Comparison of ENCODE assay signal across 12 cellular contexts in the genomic region with DNA sequence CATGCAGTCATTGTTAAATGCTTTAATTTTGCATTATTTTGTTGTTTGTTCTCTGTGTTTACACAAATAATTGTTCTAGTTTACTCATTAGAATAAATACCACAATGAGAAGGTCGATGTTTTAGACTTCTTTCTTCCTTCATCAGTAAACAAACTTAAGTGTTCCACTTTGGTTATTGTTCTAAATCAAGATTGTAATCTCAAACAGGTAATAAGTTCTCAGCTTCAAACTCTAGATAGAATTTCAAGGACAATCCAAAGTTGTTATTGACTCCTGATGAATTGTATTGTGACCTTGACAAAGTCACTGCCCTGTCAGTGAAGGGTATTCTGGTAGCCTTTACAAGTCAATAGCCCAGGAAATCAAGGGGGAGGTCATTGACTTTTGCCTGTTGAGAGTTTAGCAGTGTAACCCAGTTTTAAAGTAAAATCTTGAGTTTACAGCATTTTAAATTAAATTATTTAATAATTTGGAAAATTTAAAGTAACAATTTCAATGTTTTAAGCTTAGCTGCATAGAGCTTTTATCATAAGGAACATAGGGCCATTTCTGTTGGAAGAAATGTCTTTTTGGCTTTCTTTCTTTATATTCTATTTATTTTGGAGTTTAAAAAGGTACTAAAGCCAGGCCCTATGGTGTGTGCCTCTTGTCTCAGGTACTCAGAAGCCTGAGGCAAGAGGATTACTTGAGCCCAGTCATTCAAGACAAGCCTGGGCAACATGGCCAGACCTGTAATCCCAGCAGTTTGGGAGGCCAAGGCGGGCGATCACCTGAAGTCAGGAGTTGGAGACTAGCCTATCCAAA.
DNase-seq lines count a peak whose midpoint lies in the region; ATAC-seq, FAIRE-seq and TF ChIP-seq lines count a peak whose summit lies in the region.
"Had no signal": no experiment of that assay in that cellular context is flagged by ENCODE, and none has a peak within 500 bp of the region (broad histone marks: within the 10 kb centered on the region; RNA-seq: fewer than 3 reads in every experiment).

No MANE protein-coding gene starts in this region.

- TF ChIP-seq CTCF in A549 (IDR thresholded peaks at IDR 0.05): no peak
- TF ChIP-seq CTCF in endothelial cell (IDR thresholded peaks at IDR 0.05; ENCODE audit: unreplicated experiment): no peak

- FAIRE-seq in A549 (lab: Jason Lieb, UNC): no peak
- FAIRE-seq: frontal cortex, GM12891 had no signal

- TF ChIP-seq POLR2A in A549 (IDR thresholded peaks at IDR 0.05; ENCODE audit: low read length): no peak

- CTCF ChIA-PET in A549 (lab: Yijun Ruan, JAX): interaction anchor here (0.9 to 2.1 kb wide), 3 partner anchors 19 to 26 kb away, joined by 3 to 5 read pairs (median 3); no protein-coding TSS in a partner anchor

- H3K4me1 Mint-ChIP-seq in endothelial cell (ENCODE audit: unreplicated experiment): peaks cover 18% of the 10 kb centered on the region

- DNase-seq in A549 (ENCODE audit: low read depth in 1 of 2, low spot score in 1 of 2): no peak
- peak; percentile 58 for DNase-seq in NCI-H345 treated with DMSO at 0.1 percent for 48 hours (lab: John Stamatoyannopoulos, UW; ENCODE audit: unreplicated experiment)
- no peak for DNase-seq in endothelial cell (ENCODE audit: low spot score)
- DNase-seq in COR-L47 (lab: John Stamatoyannopoulos, UW): no peak
- DNase-seq in NCI-H1694 treated with DMSO at 0.1 percent for 48 hours (lab: John Stamatoyannopoulos, UW): no peak
- DNase-seq in left colon: no peak
- no peak for DNase-seq in iPS-NIHi7 (ENCODE audit: extremely low spot score)
- DNase-seq: HCEC 1CT, lower lobe of right lung had no signal

- H3K27me3 ChIP-seq in muscle layer of duodenum (ENCODE audit: low read depth, low read length): no peaks in the 10 kb centered on the region

- H3K4me1 ChIP-seq in A549 (peaks cover 10% of the 10 kb centered on the region), muscle layer of duodenum (ENCODE audit: control insufficient read depth in 1 of 2, insufficient read depth in 2 of 2, low read length in 2 of 2) (peaks cover 7 to 33% of the 10 kb centered on the region in 2 donors)

- H3K9me3 ChIP-seq in A549: no peaks in the 10 kb centered on the region
- no peaks in the 10 kb centered on the region for H3K9me3 ChIP-seq in muscle layer of duodenum (ENCODE audit: control insufficient read depth in 1 of 2, low read length in 2 of 2)
- H3K9me3 ChIP-seq: lower lobe of right lung had no signal

- no peak for TF ChIP-seq RAD21 in A549 (conservative IDR thresholded peaks at IDR 0.05 in 1 of 2, IDR thresholded peaks at IDR 0.05 in 1 of 2)

- no peaks in the 10 kb centered on the region for H3K36me3 ChIP-seq in muscle layer of duodenum (ENCODE audit: control insufficient read depth in 1 of 2, insufficient read depth in 2 of 2, low read length in 2 of 2)
- H3K36me3 ChIP-seq: lower lobe of right lung had no signal

- no peaks in the 10 kb centered on the region for H3K9me3 Mint-ChIP-seq in endothelial cell (ENCODE audit: unreplicated experiment)

- POLR2A ChIA-PET in A549 (lab: Yijun Ruan, JAX): no interaction called here

- no peak for ATAC-seq in A549
- ATAC-seq in left colon: no peak
- ATAC-seq: lower lobe of right lung had no signal

- TF ChIP-seq EP300 in A549 (IDR thresholded peaks at IDR 0.05): no peak

- H3K27ac ChIP-seq in A549: no peak overlapping the region
- peak overlapping the region; percentile 10 for H3K27ac ChIP-seq in muscle layer of duodenum (ENCODE audit: low read length)
- H3K27ac ChIP-seq: lower lobe of right lung had no signal

- intact Hi-C loops in left colon (cut with DNase I, micrococcal nuclease): no loop called here

- WGBS in A549 (ENCODE audit: missing lambda C conversion rate): 71% methylated on average over 3 of the region's 3 CpGs

- H3K4me3 Mint-ChIP-seq in endothelial cell (ENCODE audit: unreplicated experiment): no peak overlapping the region

- H3K36me3 Mint-ChIP-seq in endothelial cell (ENCODE audit: low read depth, unreplicated experiment): no peaks in the 10 kb centered on the region

- peak overlapping the region; percentile 30 for H3K4me2 ChIP-seq in A549

- H3K27ac Mint-ChIP-seq in endothelial cell (ENCODE audit: unreplicated experiment): peak overlapping the region; percentile 27

- H3K27me3 Mint-ChIP-seq in endothelial cell (ENCODE audit: unreplicated experiment): no peaks in the 10 kb centered on the region

- H3K4me3 ChIP-seq in A549 (no peak overlapping the region), muscle layer of duodenum (ENCODE audit: low read depth in 1 of 2, low read length in 2 of 2) (no peak overlapping the region)
- H3K4me3 ChIP-seq: lower lobe of right lung had no signal

TF ChIP-seq in A549, 52 proteins besides CTCF, POLR2A, EP300 and RAD21:
- no peak for TF ChIP-seq HOXB5 (CRISPR knock-in tag; IDR thresholded peaks at IDR 0.05)
- TF ChIP-seq, protein P1, sequence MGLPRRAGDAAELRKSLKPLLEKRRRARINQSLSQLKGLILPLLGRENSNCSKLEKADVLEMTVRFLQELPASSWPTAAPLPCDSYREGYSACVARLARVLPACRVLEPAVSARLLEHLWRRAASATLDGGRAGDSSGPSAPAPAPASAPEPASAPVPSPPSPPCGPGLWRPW (IDR thresholded peaks at IDR 0.05): no peak
- TF ChIP-seq, protein P2, sequence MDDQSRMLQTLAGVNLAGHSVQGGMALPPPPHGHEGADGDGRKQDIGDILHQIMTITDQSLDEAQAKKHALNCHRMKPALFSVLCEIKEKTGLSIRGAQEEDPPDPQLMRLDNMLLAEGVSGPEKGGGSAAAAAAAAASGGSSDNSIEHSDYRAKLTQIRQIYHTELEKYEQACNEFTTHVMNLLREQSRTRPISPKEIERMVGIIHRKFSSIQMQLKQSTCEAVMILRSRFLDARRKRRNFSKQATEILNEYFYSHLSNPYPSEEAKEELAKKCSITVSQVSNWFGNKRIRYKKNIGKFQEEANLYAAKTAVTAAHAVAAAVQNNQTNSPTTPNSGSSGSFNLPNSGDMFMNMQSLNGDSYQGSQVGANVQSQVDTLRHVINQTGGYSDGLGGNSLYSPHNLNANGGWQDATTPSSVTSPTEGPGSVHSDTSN (IDR thresholded peaks at IDR 0.05): no peak
- TF ChIP-seq CBX8 (IDR thresholded peaks at IDR 0.05): no peak
- TF ChIP-seq MYC (IDR thresholded peaks at IDR 0.05; ENCODE audit: borderline replicate concordance, low read length): no peak
- no peak for TF ChIP-seq ZC3H11A (IDR thresholded peaks at IDR 0.05)
- no peak for TF ChIP-seq KDM5A (IDR thresholded peaks at IDR 0.05)
- TF ChIP-seq ZFP36 (IDR thresholded peaks at IDR 0.05; ENCODE audit: borderline replicate concordance, partially characterized antibody): no peak
- no peak for TF ChIP-seq TP53 (CRISPR knock-in tag; IDR thresholded peaks at IDR 0.05)
- no peak for TF ChIP-seq FOSL2 (IDR thresholded peaks at IDR 0.05)
- TF ChIP-seq FOSL2 (CRISPR knock-in tag; IDR thresholded peaks at IDR 0.05): no peak
- no peak for TF ChIP-seq CEBPB (IDR thresholded peaks at IDR 0.05)
- TF ChIP-seq HOXB13 (CRISPR knock-in tag; IDR thresholded peaks at IDR 0.05; ENCODE audit: low read depth): no peak
- no peak for TF ChIP-seq CBX2 (IDR thresholded peaks at IDR 0.05; ENCODE audit: borderline replicate concordance, low read depth)
